ENCODE assay signal across 18 cellular contexts in genomic region chr6:125872259-125872921, GRCh38.
DNase-seq lines count a peak whose midpoint lies in the region; ATAC-seq and TF ChIP-seq lines count a peak whose summit lies in the region.
"Had no signal": no experiment of that assay in that cellular context is flagged by ENCODE, and none has a peak within 500 bp of the region (broad histone marks: within the 10 kb centered on the region; RNA-seq: fewer than 3 reads in every experiment).

No MANE protein-coding gene starts in this region.

- no peaks in the 10 kb centered on the region for H4K20me1 ChIP-seq in Karpas-422 (ENCODE audit: insufficient read depth, low read depth, low read length)
- H4K20me1 ChIP-seq in hepatocyte (ENCODE audit: insufficient read depth, poor library complexity, severe bottlenecking): no peaks in the 10 kb centered on the region
- no peaks in the 10 kb centered on the region for H4K20me1 ChIP-seq in GM23338 (replicated peaks; ENCODE audit: insufficient read depth)

- H3K4me1 ChIP-seq in Karpas-422 (ENCODE audit: low read length): peaks cover 51% of the 10 kb centered on the region
- H3K4me1 ChIP-seq in hepatocyte (ENCODE audit: insufficient read depth): peaks cover 4% of the 10 kb centered on the region
- no peaks in the 10 kb centered on the region for H3K4me1 ChIP-seq in testis
- peaks cover 8% of the 10 kb centered on the region for H3K4me1 ChIP-seq in GM23338 (ENCODE audit: insufficient read depth)

- H3K4me2 ChIP-seq in Karpas-422 (ENCODE audit: low read depth, low read length, poor library complexity, severe bottlenecking): no peak overlapping the region
- H3K4me2 ChIP-seq in hepatocyte: peak overlapping the region; percentile 14
- no peak overlapping the region for H3K4me2 ChIP-seq in GM23338

- H3K36me3 Mint-ChIP-seq in GM23338 (ENCODE audit: low read depth): no peaks in the 10 kb centered on the region
- peaks cover 9% of the 10 kb centered on the region for H3K36me3 Mint-ChIP-seq in activated CD8-positive, alpha-beta T cell treated with anti-CD3 and anti-CD28 coated beads, Interleukin-2, amount 10 ng/mL, durations not matched to agents 7 days and 5 days (ENCODE audit: low read depth)

- no peak overlapping the region for H3K27ac Mint-ChIP-seq in GM23338
- no peak overlapping the region for H3K27ac Mint-ChIP-seq in activated CD8-positive, alpha-beta T cell treated with anti-CD3 and anti-CD28 coated beads, Interleukin-2, amount 10 ng/mL, durations not matched to agents 7 days and 5 days

- CTCF ChIA-PET in activated CD8-positive, alpha-beta T cell treated with anti-CD3 and anti-CD28 coated beads, Interleukin-2, amount 10 ng/mL, durations not matched to agents 7 days and 5 days (lab: Charles Lee): no interaction called here

- H3K9me3 Mint-ChIP-seq in GM23338: no peaks in the 10 kb centered on the region
- H3K9me3 Mint-ChIP-seq in activated CD8-positive, alpha-beta T cell treated with anti-CD3 and anti-CD28 coated beads, Interleukin-2, amount 10 ng/mL, durations not matched to agents 7 days and 5 days (ENCODE audit: insufficient read depth): no peaks in the 10 kb centered on the region
- H3K9me3 Mint-ChIP-seq: central memory CD8-positive, alpha-beta T cell; neural crest cell had no signal

- H3K27me3 ChIP-seq in Karpas-422 (ENCODE audit: low read length) (no peaks in the 10 kb centered on the region), hepatocyte (no peaks in the 10 kb centered on the region), testis (no peaks in the 10 kb centered on the region), GM23338 (ENCODE audit: insufficient read depth) (no peaks in the 10 kb centered on the region)
- H3K27me3 ChIP-seq: tibial artery had no signal

- 62% methylated on average over 5 of the region's 5 CpGs for WGBS in hepatocyte (ENCODE audit: low lambda C conversion rate, missing lambda C conversion rate)
- WGBS in testis, 2 donors: 72 to 81% methylated on average over 5 of the region's 5 CpGs

- no peak overlapping the region for H3K4me3 ChIP-seq in Karpas-422 (ENCODE audit: low read length)
- H3K4me3 ChIP-seq in hepatocyte: no peak overlapping the region
- no peak overlapping the region for H3K4me3 ChIP-seq in testis
- H3K4me3 ChIP-seq in GM23338: no peak overlapping the region
- H3K4me3 ChIP-seq: SK-N-MC, skin epidermis, tibial artery had no signal

- H3F3A ChIP-seq in GM23338 (replicated peaks; ENCODE audit: low read depth): no peaks in the 10 kb centered on the region

- no peaks in the 10 kb centered on the region for H3K9me3 ChIP-seq in Karpas-422 (ENCODE audit: low read length)
- H3K9me3 ChIP-seq in hepatocyte (ENCODE audit: low read depth): no peaks in the 10 kb centered on the region
- no peaks in the 10 kb centered on the region for H3K9me3 ChIP-seq in testis
- H3K9me3 ChIP-seq: tibial artery had no signal

- TF ChIP-seq CTCF in 22Rv1 (IDR thresholded peaks at IDR 0.05) (no peak), VCaP (conservative IDR thresholded peaks at IDR 0.05) (no peak), hepatocyte (IDR thresholded peaks at IDR 0.05; ENCODE audit: poor library complexity) (no peak), testis (IDR thresholded peaks at IDR 0.05) (no peak), GM23338 (conservative IDR thresholded peaks at IDR 0.05; ENCODE audit: low read depth in 2 of 2) (no peak)

- H3K79me2 ChIP-seq in Karpas-422 (ENCODE audit: low read length) (peaks cover 78% of the 10 kb centered on the region), hepatocyte (no peaks in the 10 kb centered on the region), GM23338 (replicated peaks; ENCODE audit: insufficient read depth) (no peaks in the 10 kb centered on the region)

- H3K9ac ChIP-seq in Karpas-422 (ENCODE audit: low read length): no peak overlapping the region

- H3K9me2 ChIP-seq in Karpas-422 (replicated peaks; ENCODE audit: insufficient read depth, low read length) (peaks cover 5% of the 10 kb centered on the region; the same call in 1 of the 2 replicates), hepatocyte (replicated peaks; ENCODE audit: insufficient read depth) (no peaks in the 10 kb centered on the region), GM23338 (ENCODE audit: insufficient read depth) (no peaks in the 10 kb centered on the region; the same call in 1 of the 2 replicates)

- peaks cover 11% of the 10 kb centered on the region; the same call in 1 of the 2 replicates for H3K36me3 ChIP-seq in Karpas-422 (ENCODE audit: insufficient read depth, low read length)
- H3K36me3 ChIP-seq in hepatocyte (replicated peaks; ENCODE audit: insufficient read depth, low read depth): no peaks in the 10 kb centered on the region
- H3K36me3 ChIP-seq in testis (ENCODE audit: low read depth, missing control alignments): no peaks in the 10 kb centered on the region
- no peaks in the 10 kb centered on the region for H3K36me3 ChIP-seq in GM23338 (ENCODE audit: insufficient read depth)

- DNase-seq in Karpas-422 (no peak), hepatocyte (ENCODE audit: low spot score) (no peak), NAMALWA (ENCODE audit: low spot score) (no peak), testis (no peak), GM23338 (ENCODE audit: low spot score) (no peak)
- no peak for DNase-seq in activated CD8-positive, alpha-beta T cell treated with anti-CD3 and anti-CD28 coated beads, Interleukin-2, amount 10 ng/mL, durations not matched to agents 7 days and 5 days
- DNase-seq: activated gamma-delta T cell, DMS79 treated with DMSO at 0.1 percent for 48 hours, kidney glomerular epithelial cell, NCI-H1105, NCI-H510A treated with DMSO at 0.1 percent for 48 hours, tibial artery had no signal

- POLR2A ChIA-PET in activated CD8-positive, alpha-beta T cell treated with anti-CD3 and anti-CD28 coated beads, Interleukin-2, amount 10 ng/mL, durations not matched to agents 7 days and 5 days (lab: Charles Lee): no interaction called here

- H3K27ac ChIP-seq in 22Rv1: peak overlapping the region; percentile 14; the same call in 1 of the 2 replicates
- peak overlapping the region; percentile 61; the same call in 1 of the 2 replicates for H3K27ac ChIP-seq in Karpas-422 (ENCODE audit: low read length)
- H3K27ac ChIP-seq in VCaP: peak overlapping the region; percentile 45
- H3K27ac ChIP-seq in hepatocyte: peak overlapping the region; percentile 28
- no peak overlapping the region for H3K27ac ChIP-seq in testis
- H3K27ac ChIP-seq in GM23338 (ENCODE audit: low read depth): no peak overlapping the region
- H3K27ac ChIP-seq: SK-N-MC, skin epidermis, tibial artery had no signal

- H3K4me1 Mint-ChIP-seq in GM23338: peaks cover 4% of the 10 kb centered on the region
- H3K4me1 Mint-ChIP-seq in activated CD8-positive, alpha-beta T cell treated with anti-CD3 and anti-CD28 coated beads, Interleukin-2, amount 10 ng/mL, durations not matched to agents 7 days and 5 days (ENCODE audit: low read depth): no peaks in the 10 kb centered on the region
- H3K4me1 Mint-ChIP-seq: neural crest cell had no signal

- peaks cover 2% of the 10 kb centered on the region for H3K27me3 Mint-ChIP-seq in GM23338 (ENCODE audit: insufficient read depth, low read depth, poor library complexity)
- no peaks in the 10 kb centered on the region for H3K27me3 Mint-ChIP-seq in activated CD8-positive, alpha-beta T cell treated with anti-CD3 and anti-CD28 coated beads, Interleukin-2, amount 10 ng/mL, durations not matched to agents 7 days and 5 days (ENCODE audit: low read depth)
- H3K27me3 Mint-ChIP-seq: central memory CD8-positive, alpha-beta T cell had no signal

- H2AFZ ChIP-seq in Karpas-422 (ENCODE audit: low read length) (no peak overlapping the region), hepatocyte (no peak overlapping the region), GM23338 (no peak overlapping the region)

- ATAC-seq in GM23338: no peak
- no peak for ATAC-seq in activated CD8-positive, alpha-beta T cell treated with anti-CD3 and anti-CD28 coated beads, Interleukin-2, amount 10 ng/mL, durations not matched to agents 7 days and 5 days

- H3K4me3 Mint-ChIP-seq in GM23338: no peak overlapping the region
- no peak overlapping the region for H3K4me3 Mint-ChIP-seq in activated CD8-positive, alpha-beta T cell treated with anti-CD3 and anti-CD28 coated beads, Interleukin-2, amount 10 ng/mL, durations not matched to agents 7 days and 5 days
- H3K4me3 Mint-ChIP-seq: central memory CD8-positive, alpha-beta T cell; neural crest cell had no signal

- TF ChIP-seq POLR2A in testis (IDR thresholded peaks at IDR 0.05): no peak

- intact Hi-C loops in testis (cut with DNase I; ENCODE audit: low total_unique reads): no loop called here

TF ChIP-seq in GM23338, 12 proteins besides CTCF, POLR2A, EP300 and RAD21 (continues in another document):
- TF ChIP-seq NANOG (IDR thresholded peaks at IDR 0.05; ENCODE audit: borderline replicate concordance) (no peak), ETS1 (IDR thresholded peaks at IDR 0.05) (no peak), ZNF114 (CRISPR knock-in tag; IDR thresholded peaks at IDR 0.05) (no peak), EZH2phosphoT487 (IDR thresholded peaks at IDR 0.05; ENCODE audit: unreplicated experiment) (no peak)

Comparison
In these comparisons a context has a peak if more than half of its experiments do, and no peak if none do; other contexts are left out.
1. H3K27ac ChIP-seq: peak in 22Rv1 (single experiment), Karpas-422 (single experiment), VCaP (single experiment) and hepatocyte (single experiment); none in testis (0 of 2) and GM23338 (single experiment).